16 cellular contexts compared by ENCODE assay signal in genomic region chr5:137975208-137975607, GRCh38.
"Had no signal": no experiment of that assay in that cellular context is flagged by ENCODE, and none has a peak within 500 bp of the region (broad histone marks: within the 10 kb centered on the region; RNA-seq: fewer than 3 reads in every experiment).

No MANE protein-coding gene starts in this region.

- H3K27ac Mint-ChIP-seq: dendritic cell treated with granulocyte-macrophage colony-stimulating factor and Interleukin-4, amounts not matched to agents 40 ng/mL and 50 ng/mL, for 4 days; naive thymus-derived CD4-positive, alpha-beta T cell; type B pancreatic cell had no signal

- DNase-seq: erythroblast; foreskin keratinocyte; hippocampal formation; left colon; left ventricle myocardium superior; mesendoderm; naive thymus-derived CD4-positive, alpha-beta T cell; spleen; stimulated activated CD4-positive, alpha-beta T cell treated with anti-CD3 and anti-CD28 coated beads, Interleukin-15, amount 100 ng/mL, for 24 hours; stimulated activated CD4-positive, alpha-beta T cell treated with anti-CD3 and anti-CD28 coated beads, Interleukin-1b, Interleukin-23, amount 100 ng/mL, for 48 hours; stimulated activated CD4-positive, alpha-beta T cell treated with anti-CD3 and anti-CD28 coated beads, Interleukin-4, amount 100 ng/mL, for 24 hours; stimulated activated naive CD4-positive, alpha-beta T cell; thyroid gland had no signal

- H3K27me3 Mint-ChIP-seq: dendritic cell treated with granulocyte-macrophage colony-stimulating factor and Interleukin-4, amounts not matched to agents 40 ng/mL and 50 ng/mL, for 4 days; naive thymus-derived CD4-positive, alpha-beta T cell; type B pancreatic cell had no signal

- H3K9me3 Mint-ChIP-seq: type B pancreatic cell had no signal

- ATAC-seq: foreskin keratinocyte; left colon; left ventricle myocardium superior; naive thymus-derived CD4-positive, alpha-beta T cell; sciatic nerve had no signal

- H3K4me3 Mint-ChIP-seq: dendritic cell treated with granulocyte-macrophage colony-stimulating factor and Interleukin-4, amounts not matched to agents 40 ng/mL and 50 ng/mL, for 4 days; naive thymus-derived CD4-positive, alpha-beta T cell; type B pancreatic cell had no signal
